Comparison of ENCODE assay signal across 25 cellular contexts in genomic region chr7:68433462-68433861, GRCh38.
DNase-seq lines count a peak whose midpoint lies in the region; ATAC-seq, FAIRE-seq and TF ChIP-seq lines count a peak whose summit lies in the region.
"Had no signal": no experiment of that assay in that cellular context is flagged by ENCODE, and none has a peak within 500 bp of the region (broad histone marks: within the 10 kb centered on the region; RNA-seq: fewer than 3 reads in every experiment).

No MANE protein-coding gene starts in this region.

- no peak overlapping the region for H3K27ac ChIP-seq in astrocyte (ENCODE audit: low read depth, low read length)
- H3K27ac ChIP-seq: BLaER1 treated with 17β-estradiol and CSF1 and Interleukin-3, amounts not matched to agents 10 nM and 100 nM; RWPE1 had no signal

- H3K27ac Mint-ChIP-seq in astrocyte (ENCODE audit: unreplicated experiment) (no peak overlapping the region), mesothelial cell of epicardium (peak overlapping the region; percentile 82)
- H3K27ac Mint-ChIP-seq: CD4-positive, alpha-beta T cell; T-cell had no signal

- ATAC-seq in HG03439 (IDR thresholded peaks at IDR 0.05; ENCODE audit: unreplicated experiment): no peak
- ATAC-seq: HCT116, Panc1, T-cell had no signal

- H3K4me3 Mint-ChIP-seq in astrocyte (ENCODE audit: unreplicated experiment) (no peak overlapping the region), mesothelial cell of epicardium (no peak overlapping the region)
- H3K4me3 Mint-ChIP-seq: CD4-positive, alpha-beta T cell; T-cell had no signal

- no peaks in the 10 kb centered on the region for H3K4me1 ChIP-seq in astrocyte (ENCODE audit: insufficient read depth, low read length)

- no peak overlapping the region for H3K9ac ChIP-seq in astrocyte (ENCODE audit: low read length)
- H3K9ac ChIP-seq: BLaER1 treated with 17β-estradiol and CSF1 and Interleukin-3, amounts not matched to agents 10 nM and 100 nM had no signal

- no peak for TF ChIP-seq CTCF in astrocyte (IDR thresholded peaks at IDR 0.05; ENCODE audit: insufficient read depth, low read depth, low read length)
- no peak for TF ChIP-seq CTCF in mesothelial cell of epicardium (IDR thresholded peaks at IDR 0.05; ENCODE audit: unreplicated experiment)

- H2AFZ ChIP-seq in astrocyte (ENCODE audit: low read depth, low read length): no peak overlapping the region

- H3K36me3 Mint-ChIP-seq in astrocyte (ENCODE audit: low read depth, unreplicated experiment): no peaks in the 10 kb centered on the region
- no peaks in the 10 kb centered on the region for H3K36me3 Mint-ChIP-seq in mesothelial cell of epicardium
- H3K36me3 Mint-ChIP-seq: T-cell had no signal

- no peaks in the 10 kb centered on the region for H3K79me2 ChIP-seq in astrocyte (ENCODE audit: insufficient read depth, low read length)

- no peak overlapping the region for H3K4me3 ChIP-seq in astrocyte (ENCODE audit: insufficient read depth, low read depth, low read length)
- H3K4me3 ChIP-seq: BLaER1 treated with 17β-estradiol and CSF1 and Interleukin-3, amounts not matched to agents 10 nM and 100 nM; MG63 had no signal

- H3K9me3 Mint-ChIP-seq in astrocyte (ENCODE audit: unreplicated experiment): peaks cover 18% of the 10 kb centered on the region
- H3K9me3 Mint-ChIP-seq in mesothelial cell of epicardium: peaks cover 15% of the 10 kb centered on the region

- H3K36me3 ChIP-seq in astrocyte (ENCODE audit: insufficient read depth, low read length): no peaks in the 10 kb centered on the region
- H3K36me3 ChIP-seq: BLaER1 treated with 17β-estradiol and CSF1 and Interleukin-3, amounts not matched to agents 10 nM and 100 nM; MG63 had no signal

- no peaks in the 10 kb centered on the region for H3K4me1 Mint-ChIP-seq in astrocyte (ENCODE audit: low read depth, unreplicated experiment)
- peaks cover 42% of the 10 kb centered on the region for H3K4me1 Mint-ChIP-seq in mesothelial cell of epicardium
- H3K4me1 Mint-ChIP-seq: T-cell had no signal

- H3K27me3 Mint-ChIP-seq in astrocyte (ENCODE audit: low read depth, unreplicated experiment): no peaks in the 10 kb centered on the region
- peaks cover 9% of the 10 kb centered on the region for H3K27me3 Mint-ChIP-seq in mesothelial cell of epicardium (ENCODE audit: low read depth)
- H3K27me3 Mint-ChIP-seq: CD4-positive, alpha-beta T cell; T-cell had no signal

- no peaks in the 10 kb centered on the region for H3K27me3 ChIP-seq in astrocyte (ENCODE audit: insufficient read depth, low read length)
- H3K27me3 ChIP-seq: BLaER1 treated with 17β-estradiol and CSF1 and Interleukin-3, amounts not matched to agents 10 nM and 100 nM; MG63 had no signal

- FAIRE-seq in astrocyte (lab: Jason Lieb, UNC): no peak
- FAIRE-seq: D721Med, G401.6, GM12892 had no signal

- DNase-seq in EH (ENCODE audit: low read depth) (peak; percentile 31), astrocyte (ENCODE audit: low read depth) (peak; percentile 5), mesothelial cell of epicardium (ENCODE audit: low spot score in 2 of 2, unreplicated experiment in 2 of 2) (no peak), retina (no peak), NCI-H2171 treated with DMSO at 0.1 percent for 48 hours (lab: John Stamatoyannopoulos, UW) (no peak)
- DNase-seq in activated T-cell treated with anti-CD3 and anti-CD28 coated beads, Interleukin-2, amount 50 U/mL, for 1 hour: no peak
- DNase-seq: AML-193; CD4-positive, alpha-beta T cell; DMS53; IMR-90; KG1; MG63; NCI-H2029; NCI-H510A; NCI-H69; SHP77; T-cell had no signal

- no peaks in the 10 kb centered on the region for H3K9me3 ChIP-seq in astrocyte (ENCODE audit: insufficient read depth, low read depth, low read length)
- H3K9me3 ChIP-seq: MG63 had no signal

- no peaks in the 10 kb centered on the region for H4K20me1 ChIP-seq in astrocyte (ENCODE audit: insufficient read depth, low read length)
- H4K20me1 ChIP-seq: BLaER1 treated with 17β-estradiol and CSF1 and Interleukin-3, amounts not matched to agents 10 nM and 100 nM had no signal

- H3K4me2 ChIP-seq in astrocyte (ENCODE audit: low read length): no peak overlapping the region

Comparison
In these comparisons a context has a peak if more than half of its experiments do, and no peak if none do; other contexts are left out.
1. DNase-seq: peak in EH (single experiment) and astrocyte (single experiment); none in mesothelial cell of epicardium (0 of 2), retina (single experiment), NCI-H2171 treated with DMSO at 0.1 percent for 48 hours (single experiment) and activated T-cell treated with anti-CD3 and anti-CD28 coated beads, Interleukin-2, amount 50 U/mL, for 1 hour (single experiment).